In genomic region chr6:17968081-17968518, GRCh38 we compare ENCODE assay signal across 1 cellular context.
TF ChIP-seq lines count a peak whose summit lies in the region.

No MANE protein-coding gene starts in this region.

TF ChIP-seq in SK-N-SH, 30 proteins besides CTCF, POLR2A, EP300 and RAD21:
- peak; percentile 58 for TF ChIP-seq PBX3 (IDR thresholded peaks at IDR 0.05)
- TF ChIP-seq TEAD4 (IDR thresholded peaks at IDR 0.05; ENCODE audit: borderline replicate concordance, insufficient read depth) = no peak
- peak; percentile 2; the same call in 1 of the 2 replicates for TF ChIP-seq FOSL2 (IDR thresholded peaks at IDR 0.05; ENCODE audit: borderline replicate concordance, low read depth)
TF ChIP-seq in SK-N-SH: peak in this region for 2.
